ENCODE assay signal across 34 cellular contexts in genomic region chr20:63839620-63840019, GRCh38. TPM values are rescaled to one million over a fixed set of nuclear protein-coding genes. Genes with fewer than 3 reads are reported as not detected.
"Had no signal": no experiment of that assay in that cellular context is flagged by ENCODE, and none has a peak within 500 bp of the region (broad histone marks: within the 10 kb centered on the region; RNA-seq: fewer than 3 reads in every experiment).

No MANE protein-coding gene starts in this region.

- H3K4me3 ChIP-seq: colonic mucosa, esophagus muscularis mucosa, gastroesophageal sphincter, heart left ventricle, hepatocyte, lung, neural progenitor cell, prostate gland, right atrium auricular region, skin epidermis, spleen, thoracic aorta, tibial nerve, upper lobe of right lung, uterus had no signal

- H3K9me3 ChIP-seq: colonic mucosa, esophagus muscularis mucosa, gastroesophageal sphincter, heart left ventricle, prostate gland, right atrium auricular region, spleen, thoracic aorta, tibial nerve, upper lobe of right lung, uterus had no signal

- ATAC-seq: foreskin keratinocyte; gastroesophageal sphincter; heart left ventricle; left lobe of liver; natural killer cell treated with Interleukin-12 subunit alpha and Interleukin-12 subunit beta and Interleukin-15 and Interleukin-18, amount 100 ng/mL, for 72 hours; stimulated activated memory B cell treated with anti-CD40 and anti-IgM and Interleukin-4, amounts not matched to agents 10 μg/mL and 1 μg/mL and 100 μg/mL, for 72 hours; stimulated activated naive CD8-positive, alpha-beta T cell treated with anti-CD3 and anti-CD28 coated beads, Interleukin-15, Interleukin-2, amounts not matched to agents 100 U/mL and 50 U/mL, for 24 hours; upper lobe of right lung had no signal

- H3K36me3 ChIP-seq: colonic mucosa, esophagus muscularis mucosa, gastroesophageal sphincter, heart left ventricle, neural progenitor cell, prostate gland, right atrium auricular region, spleen, thoracic aorta, tibial nerve, upper lobe of right lung, uterus had no signal

- H3K27ac Mint-ChIP-seq: dendritic cell treated with granulocyte-macrophage colony-stimulating factor and Interleukin-4, amounts not matched to agents 40 ng/mL and 50 ng/mL, for 4 days; memory B cell; natural killer cell treated with Interleukin-12 subunit alpha and Interleukin-12 subunit beta and Interleukin-15 and Interleukin-18, amount 100 ng/mL, for 72 hours; stimulated activated memory B cell treated with anti-CD40 and anti-IgM and Interleukin-4, amounts not matched to agents 10 μg/mL and 1 μg/mL and 100 μg/mL, for 72 hours had no signal

- H3K4me2 ChIP-seq: hepatocyte, neural progenitor cell had no signal

- H3K27me3 ChIP-seq: colonic mucosa, hepatocyte, neural progenitor cell, right atrium auricular region, uterus had no signal

- H3K36me3 Mint-ChIP-seq: memory B cell; natural killer cell treated with Interleukin-12 subunit alpha and Interleukin-12 subunit beta and Interleukin-15 and Interleukin-18, amount 100 ng/mL, for 72 hours; neural progenitor cell; stimulated activated memory B cell treated with anti-CD40 and anti-IgM and Interleukin-4, amounts not matched to agents 10 μg/mL and 1 μg/mL and 100 μg/mL, for 72 hours had no signal

- H3K4me3 Mint-ChIP-seq: dendritic cell treated with granulocyte-macrophage colony-stimulating factor and Interleukin-4, amounts not matched to agents 40 ng/mL and 50 ng/mL, for 4 days; memory B cell; natural killer cell treated with Interleukin-12 subunit alpha and Interleukin-12 subunit beta and Interleukin-15 and Interleukin-18, amount 100 ng/mL, for 72 hours had no signal

- H3K4me1 ChIP-seq: foreskin keratinocyte, prostate gland had no signal

- H3K9ac ChIP-seq: neural progenitor cell had no signal

- H3K9me3 Mint-ChIP-seq: dendritic cell treated with granulocyte-macrophage colony-stimulating factor and Interleukin-4, amounts not matched to agents 40 ng/mL and 50 ng/mL, for 4 days; memory B cell; natural killer cell treated with Interleukin-12 subunit alpha and Interleukin-12 subunit beta and Interleukin-15 and Interleukin-18, amount 100 ng/mL, for 72 hours; neural progenitor cell; stimulated activated memory B cell treated with anti-CD40 and anti-IgM and Interleukin-4, amounts not matched to agents 10 μg/mL and 1 μg/mL and 100 μg/mL, for 72 hours had no signal

- H3K27ac ChIP-seq: colonic mucosa, esophagus muscularis mucosa, foreskin keratinocyte, gastroesophageal sphincter, heart left ventricle, hepatocyte, neural progenitor cell, prostate gland, right atrium auricular region, skin epidermis, spleen, thoracic aorta, tibial nerve, upper lobe of right lung, uterus had no signal

- DNase-seq: colonic mucosa; effector CD8-positive, alpha-beta T cell; foreskin keratinocyte; heart left ventricle; nucleus accumbens; spleen; stimulated activated CD4-positive, alpha-beta T cell treated with anti-CD3 and anti-CD28 coated beads, Interleukin-4, amount 100 ng/mL, for 4 hours; stimulated activated naive CD8-positive, alpha-beta T cell treated with anti-CD3 and anti-CD28 coated beads, Interleukin-15, Interleukin-2, amounts not matched to agents 100 U/mL and 50 U/mL, for 24 hours; substantia nigra; upper lobe of right lung; uterus had no signal

- H2AFZ ChIP-seq: hepatocyte, neural progenitor cell had no signal

RNA-seq across cellular contexts. Expression of gene ABHD16B, which starts 21.7 kb away (rescaled TPM):
- total RNA-seq: chondrocyte; colonic mucosa; endothelial cell of umbilical vein; epithelial cell of proximal tubule; esophagus muscularis mucosa; fibroblast of lung; foreskin keratinocyte; gastroesophageal sphincter; heart left ventricle; hepatocyte; kidney; left lobe of liver; liver; lung; mononuclear cell; natural killer cell treated with Interleukin-12 subunit alpha and Interleukin-12 subunit beta and Interleukin-15 and Interleukin-18, amount 100 ng/mL, for 72 hours; osteocyte; right atrium auricular region; spleen; thoracic aorta; tibial nerve; upper lobe of right lung; uterus had no signal
- polyA plus RNA-seq: endothelial cell of umbilical vein, fibroblast of lung, foreskin keratinocyte had no signal
